ENCODE assay signal across 3 cellular contexts in the genomic region with DNA sequence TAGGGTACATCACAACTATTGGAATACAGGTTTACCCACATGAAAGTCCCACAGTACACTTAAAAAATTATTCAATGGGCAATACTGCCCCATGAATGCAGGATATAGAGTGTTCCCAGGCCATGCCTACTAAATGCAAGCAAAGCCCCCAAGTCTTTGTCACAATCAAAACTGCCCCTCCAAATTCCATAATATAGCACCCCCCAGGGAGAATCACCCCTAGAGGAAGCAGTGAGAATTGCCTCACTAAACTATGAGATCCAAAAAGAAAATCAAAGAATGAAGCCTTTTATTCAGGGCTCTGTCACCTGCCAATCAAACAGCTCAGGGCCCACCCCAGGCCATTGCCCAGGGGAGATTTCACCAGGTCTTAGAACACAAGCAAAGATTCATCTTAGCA.
A peak's percentile ranks its signal among the peaks of the same experiment; 100 is the strongest.
TF ChIP-seq lines count a peak whose summit lies in the region.

No MANE protein-coding gene starts in this region.

TF ChIP-seq in SK-N-SH, 30 proteins besides CTCF, POLR2A, EP300 and RAD21 (continued from another document):
- TF ChIP-seq PBX3 (IDR thresholded peaks at IDR 0.05): no peak
- no peak for TF ChIP-seq TCF12 (IDR thresholded peaks at IDR 0.05)
- TF ChIP-seq REST (IDR thresholded peaks at IDR 0.05; ENCODE audit: low read depth, low read length): no peak
- TF ChIP-seq SIN3A (IDR thresholded peaks at IDR 0.05; ENCODE audit: borderline replicate concordance, low read depth, low read length): no peak
- no peak for TF ChIP-seq TEAD4 (IDR thresholded peaks at IDR 0.05; ENCODE audit: borderline replicate concordance, insufficient read depth)
- no peak for TF ChIP-seq GABPA (IDR thresholded peaks at IDR 0.05; ENCODE audit: low read depth)

TF ChIP-seq in SK-N-SH treated with all-trans-retinoic acid at 6 μM for 48 hours, 23 proteins besides CTCF, POLR2A, EP300 and RAD21 (continued from another document):
- TF ChIP-seq, protein P1, sequence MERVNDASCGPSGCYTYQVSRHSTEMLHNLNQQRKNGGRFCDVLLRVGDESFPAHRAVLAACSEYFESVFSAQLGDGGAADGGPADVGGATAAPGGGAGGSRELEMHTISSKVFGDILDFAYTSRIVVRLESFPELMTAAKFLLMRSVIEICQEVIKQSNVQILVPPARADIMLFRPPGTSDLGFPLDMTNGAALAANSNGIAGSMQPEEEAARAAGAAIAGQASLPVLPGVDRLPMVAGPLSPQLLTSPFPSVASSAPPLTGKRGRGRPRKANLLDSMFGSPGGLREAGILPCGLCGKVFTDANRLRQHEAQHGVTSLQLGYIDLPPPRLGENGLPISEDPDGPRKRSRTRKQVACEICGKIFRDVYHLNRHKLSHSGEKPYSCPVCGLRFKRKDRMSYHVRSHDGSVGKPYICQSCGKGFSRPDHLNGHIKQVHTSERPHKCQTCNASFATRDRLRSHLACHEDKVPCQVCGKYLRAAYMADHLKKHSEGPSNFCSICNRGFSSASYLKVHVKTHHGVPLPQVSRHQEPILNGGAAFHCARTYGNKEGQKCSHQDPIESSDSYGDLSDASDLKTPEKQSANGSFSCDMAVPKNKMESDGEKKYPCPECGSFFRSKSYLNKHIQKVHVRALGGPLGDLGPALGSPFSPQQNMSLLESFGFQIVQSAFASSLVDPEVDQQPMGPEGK (CRISPR knock-in tag; IDR thresholded peaks at IDR 0.05; ENCODE audit: borderline replicate concordance): no peak
- no peak for TF ChIP-seq GLIS3 (CRISPR knock-in tag; IDR thresholded peaks at IDR 0.05)
- no peak for TF ChIP-seq ESRRG (CRISPR knock-in tag; IDR thresholded peaks at IDR 0.05)
- TF ChIP-seq TOX (CRISPR knock-in tag; IDR thresholded peaks at IDR 0.05; ENCODE audit: borderline replicate concordance): no peak
- TF ChIP-seq, protein P2, sequence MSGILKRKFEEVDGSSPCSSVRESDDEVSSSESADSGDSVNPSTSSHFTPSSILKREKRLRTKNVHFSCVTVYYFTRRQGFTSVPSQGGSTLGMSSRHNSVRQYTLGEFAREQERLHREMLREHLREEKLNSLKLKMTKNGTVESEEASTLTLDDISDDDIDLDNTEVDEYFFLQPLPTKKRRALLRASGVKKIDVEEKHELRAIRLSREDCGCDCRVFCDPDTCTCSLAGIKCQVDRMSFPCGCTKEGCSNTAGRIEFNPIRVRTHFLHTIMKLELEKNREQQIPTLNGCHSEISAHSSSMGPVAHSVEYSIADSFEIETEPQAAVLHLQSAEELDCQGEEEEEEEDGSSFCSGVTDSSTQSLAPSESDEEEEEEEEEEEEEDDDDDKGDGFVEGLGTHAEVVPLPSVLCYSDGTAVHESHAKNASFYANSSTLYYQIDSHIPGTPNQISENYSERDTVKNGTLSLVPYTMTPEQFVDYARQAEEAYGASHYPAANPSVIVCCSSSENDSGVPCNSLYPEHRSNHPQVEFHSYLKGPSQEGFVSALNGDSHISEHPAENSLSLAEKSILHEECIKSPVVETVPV (CRISPR knock-in tag; IDR thresholded peaks at IDR 0.05): no peak
- no peak for TF ChIP-seq RARB (CRISPR knock-in tag; IDR thresholded peaks at IDR 0.05)
- no peak for TF ChIP-seq TCF4 (CRISPR knock-in tag; IDR thresholded peaks at IDR 0.05; ENCODE audit: borderline replicate concordance)
TF ChIP-seq in SK-N-SH treated with all-trans-retinoic acid at 6 μM for 48 hours: peak in this region for 0.

TF ChIP-seq in K562, 482 proteins besides CTCF, POLR2A, EP300 and RAD21 (continued from another document):
- TF ChIP-seq, protein P3, sequence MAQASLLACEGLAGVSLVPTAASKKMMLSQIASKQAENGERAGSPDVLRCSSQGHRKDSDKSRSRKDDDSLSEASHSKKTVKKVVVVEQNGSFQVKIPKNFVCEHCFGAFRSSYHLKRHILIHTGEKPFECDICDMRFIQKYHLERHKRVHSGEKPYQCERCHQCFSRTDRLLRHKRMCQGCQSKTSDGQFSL (CRISPR knock-in tag; IDR thresholded peaks at IDR 0.05): peak; percentile 43; the same call in 1 of the 2 replicates
- TF ChIP-seq, protein P3 (tag; IDR thresholded peaks at IDR 0.05): peak in 1 of 2 experiments; percentile 52; a peak in 1 of 4 replicates
- TF ChIP-seq PYGO2 (tag; IDR thresholded peaks at IDR 0.05): no peak
